In the genomic region with DNA sequence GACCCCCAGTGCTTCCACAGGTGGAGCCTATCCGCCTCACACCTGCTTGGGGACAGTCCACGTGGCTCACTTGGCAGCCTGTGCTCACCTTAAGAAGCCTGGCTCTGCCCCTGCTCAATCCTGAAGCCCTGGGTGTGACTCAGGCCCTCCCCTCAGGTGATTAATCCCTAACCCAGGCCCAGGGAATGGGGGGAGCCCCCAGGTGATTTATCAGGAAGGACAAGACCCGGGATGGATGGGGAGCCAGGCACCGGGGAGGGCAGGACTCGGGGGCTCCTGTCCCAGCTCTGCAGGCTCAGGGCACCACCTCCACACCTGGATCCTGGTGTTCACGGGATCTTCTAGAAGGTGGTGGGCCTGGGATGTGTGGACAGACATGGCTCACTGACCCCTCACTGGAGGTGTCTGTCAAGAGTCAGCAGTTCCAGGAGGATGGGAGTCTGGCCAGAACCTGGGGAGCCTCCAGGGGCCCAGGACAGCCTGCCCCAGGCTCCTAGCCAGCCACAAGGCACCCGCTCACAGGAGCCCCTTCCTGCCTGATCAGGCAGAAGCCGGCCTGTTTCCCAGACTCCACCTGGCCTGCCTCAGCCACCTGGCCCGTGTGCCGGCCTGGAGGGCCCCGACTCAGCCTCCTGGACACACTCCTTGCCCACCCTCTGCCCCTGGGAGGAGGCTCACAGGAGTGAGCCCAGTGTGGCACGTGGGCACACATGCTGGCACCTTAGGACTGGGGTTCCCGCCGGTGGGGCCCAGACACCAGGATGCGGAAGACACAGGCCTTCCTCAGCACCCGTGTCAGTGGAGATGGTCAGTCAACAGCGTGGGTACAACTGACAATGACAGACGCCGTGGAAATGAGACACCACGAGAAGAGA, we compare ENCODE assay signal across 21 cellular contexts. TPM values are rescaled to one million over a fixed set of nuclear protein-coding genes. Genes with fewer than 3 reads are reported as not detected.
DNase-seq lines count a peak whose midpoint lies in the region; ATAC-seq and TF ChIP-seq lines count a peak whose summit lies in the region.
"Had no signal": no experiment of that assay in that cellular context is flagged by ENCODE, and none has a peak within 500 bp of the region (broad histone marks: within the 10 kb centered on the region; RNA-seq: fewer than 3 reads in every experiment).

No MANE protein-coding gene starts in this region.

- no peaks in the 10 kb centered on the region for H3K4me1 Mint-ChIP-seq in activated T-cell treated with anti-CD3 and anti-CD28 coated beads, Interleukin-2, amount 50 U/mL, for 72 hours (ENCODE audit: low read depth)
- H3K4me1 Mint-ChIP-seq in endothelial cell (ENCODE audit: unreplicated experiment) (no peaks in the 10 kb centered on the region), neural progenitor cell (no peaks in the 10 kb centered on the region)
- H3K4me1 Mint-ChIP-seq: CD14-positive monocyte, H9 had no signal

- H3K79me2 ChIP-seq in neural progenitor cell (ENCODE audit: low read depth): no peaks in the 10 kb centered on the region

- H3K9me3 Mint-ChIP-seq in activated T-cell treated with anti-CD3 and anti-CD28 coated beads, Interleukin-2, amount 50 U/mL, for 72 hours: no peaks in the 10 kb centered on the region
- peaks cover 4% of the 10 kb centered on the region for H3K9me3 Mint-ChIP-seq in endothelial cell (ENCODE audit: unreplicated experiment)
- no peaks in the 10 kb centered on the region for H3K9me3 Mint-ChIP-seq in neural progenitor cell
- H3K9me3 Mint-ChIP-seq: H9 had no signal

- TF ChIP-seq CTCF in endothelial cell (IDR thresholded peaks at IDR 0.05; ENCODE audit: unreplicated experiment): no peak
- TF ChIP-seq CTCF in neural progenitor cell (IDR thresholded peaks at IDR 0.05): no peak

- H3F3A ChIP-seq in neural progenitor cell (ENCODE audit: low read depth): no peaks in the 10 kb centered on the region

- H3K4me3 ChIP-seq in neural progenitor cell: no peak overlapping the region
- H3K4me3 ChIP-seq: SK-N-MC had no signal

- no peak overlapping the region for H3K4me3 Mint-ChIP-seq in activated T-cell treated with anti-CD3 and anti-CD28 coated beads, Interleukin-2, amount 50 U/mL, for 72 hours
- peak overlapping the region; percentile 73 for H3K4me3 Mint-ChIP-seq in endothelial cell (ENCODE audit: unreplicated experiment)
- H3K4me3 Mint-ChIP-seq in neural progenitor cell: peak overlapping the region; percentile 54
- H3K4me3 Mint-ChIP-seq: CD14-positive monocyte, H9 had no signal

- no peak overlapping the region for H3K4me2 ChIP-seq in neural progenitor cell
- H3K4me2 ChIP-seq: KMS-11 had no signal

- no peaks in the 10 kb centered on the region for H3K9me3 ChIP-seq in neural progenitor cell (ENCODE audit: low read depth)

- peak overlapping the region; percentile 5 for H3K27ac Mint-ChIP-seq in activated T-cell treated with anti-CD3 and anti-CD28 coated beads, Interleukin-2, amount 50 U/mL, for 72 hours
- no peak overlapping the region for H3K27ac Mint-ChIP-seq in endothelial cell (ENCODE audit: unreplicated experiment)
- H3K27ac Mint-ChIP-seq in neural progenitor cell: no peak overlapping the region

- no peak overlapping the region for H2AFZ ChIP-seq in neural progenitor cell (replicated peaks)

- no peak for DNase-seq in activated T-cell treated with anti-CD3 and anti-CD28 coated beads, Interleukin-2, amount 50 U/mL, for 72 hours
- no peak for DNase-seq in activated T-cell treated with anti-CD3 and anti-CD28 coated beads, Interleukin-2, amount 50 U/mL, for 48 hours
- DNase-seq in D341Med (ENCODE audit: low spot score): peak; percentile 25
- no peak for DNase-seq in endothelial cell (ENCODE audit: low spot score)
- DNase-seq in neural progenitor cell (ENCODE audit: low spot score): no peak
- no peak for DNase-seq in DMS 273 treated with DMSO at 0.1 percent for 48 hours (lab: John Stamatoyannopoulos, UW)
- DNase-seq in activated gamma-delta T cell treated with Interleukin-2 at 50 U/mL for 16 hours: no peak
- no peak for DNase-seq in NCI-H2171 treated with DMSO at 0.1 percent for 48 hours (lab: John Stamatoyannopoulos, UW)
- DNase-seq: 8988T, DMS79, H9, NCI-H1105 treated with DMSO at 0.1 percent for 48 hours, NCI-H2029 treated with DMSO at 0.1 percent for 48 hours, NCI-H2171, NCI-H524 treated with DMSO at 0.1 percent for 48 hours, NCI-H82, OCI-M1, SHP77 treated with DMSO at 0.1 percent for 48 hours had no signal

- no peaks in the 10 kb centered on the region for H3K36me3 Mint-ChIP-seq in activated T-cell treated with anti-CD3 and anti-CD28 coated beads, Interleukin-2, amount 50 U/mL, for 72 hours (ENCODE audit: insufficient read depth in 2 of 2)
- H3K36me3 Mint-ChIP-seq in endothelial cell (ENCODE audit: low read depth, unreplicated experiment) (peaks cover 8% of the 10 kb centered on the region), neural progenitor cell (no peaks in the 10 kb centered on the region)
- H3K36me3 Mint-ChIP-seq: CD14-positive monocyte had no signal

- H3K27ac ChIP-seq in neural progenitor cell: no peak overlapping the region
- H3K27ac ChIP-seq: KMS-11, SK-N-MC had no signal

- H3K36me3 ChIP-seq in neural progenitor cell: no peaks in the 10 kb centered on the region

- no peaks in the 10 kb centered on the region for H3K4me1 ChIP-seq in neural progenitor cell

- no peaks in the 10 kb centered on the region for H3K27me3 Mint-ChIP-seq in activated T-cell treated with anti-CD3 and anti-CD28 coated beads, Interleukin-2, amount 50 U/mL, for 72 hours (ENCODE audit: low read depth)
- H3K27me3 Mint-ChIP-seq in endothelial cell (ENCODE audit: unreplicated experiment) (peaks cover 5% of the 10 kb centered on the region), neural progenitor cell (ENCODE audit: insufficient read depth, low read depth) (no peaks in the 10 kb centered on the region)

- no peak overlapping the region for H3K9ac ChIP-seq in neural progenitor cell
- H3K9ac ChIP-seq: KMS-11 had no signal

- H3K27me3 ChIP-seq in neural progenitor cell: no peaks in the 10 kb centered on the region

- no peaks in the 10 kb centered on the region for H4K20me1 ChIP-seq in neural progenitor cell (ENCODE audit: low read depth)

- ATAC-seq in activated T-cell treated with anti-CD3 and anti-CD28 coated beads, Interleukin-2, amount 50 U/mL, for 72 hours (replicated peaks in 1 of 2): no peak

RNA-seq across cellular contexts. Expression of gene COL6A1, which starts 38.6 kb away (rescaled TPM):
- 1 to 10 TPM; 1.7 to 2.8 TPM for total RNA-seq in activated T-cell treated with anti-CD3 and anti-CD28 coated beads, Interleukin-2, amount 50 U/mL, for 72 hours
- total RNA-seq in endothelial cell (ENCODE audit: unreplicated experiment) (65.5 TPM), neural progenitor cell (ENCODE audit: low replicate concordance) (12.6 and 52.2 TPM in 2 replicates)

Comparison
In these comparisons a context has a peak if more than half of its experiments do, and no peak if none do; other contexts are left out.
1. H3K4me3 Mint-ChIP-seq: peak in endothelial cell (single experiment) and neural progenitor cell (single experiment); none in activated T-cell treated with anti-CD3 and anti-CD28 coated beads, Interleukin-2, amount 50 U/mL, for 72 hours (0 of 2).